In genomic region chr16:630024-630814, GRCh38 we compare ENCODE assay signal across 1 cellular context.
TF ChIP-seq lines count a peak whose summit lies in the region.

No MANE protein-coding gene starts in this region.

TF ChIP-seq in HepG2, 621 proteins besides CTCF, POLR2A, EP300 and RAD21 (continued from another document and continues in another):
- TF ChIP-seq ZNF318 (CRISPR knock-in tag; IDR thresholded peaks at IDR 0.05) (peak; percentile 60), ZNF142 (CRISPR knock-in tag; IDR thresholded peaks at IDR 0.05) (peak; percentile 68; the same call in 1 of the 2 replicates), TFDP2 (CRISPR knock-in tag; IDR thresholded peaks at IDR 0.05) (no peak), ZNF710 (CRISPR knock-in tag; IDR thresholded peaks at IDR 0.05; ENCODE audit: borderline replicate concordance) (no peak), CREB3 (CRISPR knock-in tag; IDR thresholded peaks at IDR 0.05) (0 out of 2 replicates have a peak, but pooled peaks have one; percentile 38), IKZF1 (IDR thresholded peaks at IDR 0.05) (no peak), ZNF232 (CRISPR knock-in tag; IDR thresholded peaks at IDR 0.05; ENCODE audit: borderline replicate concordance) (peak; percentile 92), LRRFIP1 (CRISPR knock-in tag; conservative IDR thresholded peaks at IDR 0.05) (no peak), MEIS2 (CRISPR knock-in tag; IDR thresholded peaks at IDR 0.05) (no peak), SRSF9 (IDR thresholded peaks at IDR 0.05; ENCODE audit: borderline replicate concordance, insufficient read depth, low read depth, low read length, poor library complexity, severe bottlenecking) (no peak), ZNF264 (CRISPR knock-in tag; IDR thresholded peaks at IDR 0.05) (0 out of 2 replicates have a peak, but pooled peaks have one; percentile 29), EZH2 (conservative IDR thresholded peaks at IDR 0.05; ENCODE audit: low read depth, low read length) (no peak), ZNF784 (CRISPR knock-in tag; IDR thresholded peaks at IDR 0.05; ENCODE audit: borderline replicate concordance) (no peak), CHD2 (IDR thresholded peaks at IDR 0.05; ENCODE audit: low read depth, low read length) (no peak), HIC2 (CRISPR knock-in tag; IDR thresholded peaks at IDR 0.05; ENCODE audit: low read depth) (peak; percentile 67; the same call in 1 of the 2 replicates), PAWR (CRISPR knock-in tag; IDR thresholded peaks at IDR 0.05; ENCODE audit: borderline replicate concordance) (0 out of 2 replicates have a peak, but pooled peaks have one; percentile 80), NR1H2 (CRISPR knock-in tag; IDR thresholded peaks at IDR 0.05; ENCODE audit: borderline replicate concordance, low read depth) (no peak), GATA4 (IDR thresholded peaks at IDR 0.05; ENCODE audit: borderline replicate concordance, low read depth) (no peak), HNF1B (CRISPR knock-in tag; IDR thresholded peaks at IDR 0.05) (peak; percentile 1; the same call in 1 of the 2 replicates)
